Comparison of ENCODE assay signal across 8 cellular contexts in genomic region chr20:45969712-45970634, GRCh38. TPM values are rescaled to one million over a fixed set of nuclear protein-coding genes. Genes with fewer than 3 reads are reported as not detected.
DNase-seq lines count a peak whose midpoint lies in the region; ATAC-seq, FAIRE-seq and TF ChIP-seq lines count a peak whose summit lies in the region.

No MANE protein-coding gene starts in this region.

- H3K27ac ChIP-seq in angular gyrus (ENCODE audit: low read depth, low read length) (peak overlapping the region; percentile 99), iPS DF 6.9 (ENCODE audit: low read length) (no peak overlapping the region), skeletal muscle tissue (ENCODE audit: low read depth, low read length) (peak overlapping the region; percentile 99)

- H3K9ac ChIP-seq in skeletal muscle tissue (ENCODE audit: low read depth in 1 of 3, low read length in 3 of 3): peak overlapping the region; percentile 96 to 99 (median 99)

- H3K4me1 ChIP-seq in iPS DF 6.9 (ENCODE audit: control insufficient read depth, insufficient read depth, low read length) (no peaks in the 10 kb centered on the region; the same call in none of the 2 replicates), skeletal muscle tissue (ENCODE audit: control insufficient read depth in 3 of 3, insufficient read depth in 3 of 3, low read length in 3 of 3) (peaks cover 32 to 38% (median 37%) of the 10 kb centered on the region in 3 donors)

- no CpG with 5 or more reads among the region's 6 CpGs for WGBS in iPS DF 6.9 (ENCODE audit: insufficient coverage, insufficient read length)

- H3K9me3 ChIP-seq in iPS DF 6.9 (ENCODE audit: control insufficient read depth, insufficient read depth, low read length) (no peaks in the 10 kb centered on the region), skeletal muscle tissue (ENCODE audit: control insufficient read depth in 3 of 3, low read length in 3 of 3) (no peaks in the 10 kb centered on the region)

- peaks cover 16% of the 10 kb centered on the region for H3K36me3 ChIP-seq in iPS DF 6.9 (ENCODE audit: control insufficient read depth, insufficient read depth, low read length)
- H3K36me3 ChIP-seq in skeletal muscle tissue (ENCODE audit: control insufficient read depth in 3 of 3, insufficient read depth in 3 of 3, low read length in 3 of 3): peaks cover 30 to 43% (median 33%) of the 10 kb centered on the region in 3 donors

- no peaks in the 10 kb centered on the region for H3K27me3 ChIP-seq in iPS DF 6.9 (ENCODE audit: control insufficient read depth, insufficient read depth, low read length)
- no peaks in the 10 kb centered on the region for H3K27me3 ChIP-seq in skeletal muscle tissue (ENCODE audit: control insufficient read depth in 3 of 3, insufficient read depth in 3 of 3, low read length in 3 of 3)

- H3K4me3 ChIP-seq in iPS DF 6.9 (ENCODE audit: low read length) (no peak overlapping the region), skeletal muscle tissue (ENCODE audit: low read length in 3 of 3) (peak overlapping the region; percentile 98 to 99 (median 99))

- ATAC-seq in GM18502 (IDR thresholded peaks at IDR 0.05; ENCODE audit: poor library complexity, unreplicated experiment) (no peak), GM19397 (IDR thresholded peaks at IDR 0.05; ENCODE audit: unreplicated experiment) (no peak)

- FAIRE-seq in H54 (lab: Jason Lieb, UNC): no peak

- no peak for TF ChIP-seq POLR2A in H54 (IDR thresholded peaks at IDR 0.05; ENCODE audit: low read depth, low read length)

- DNase-seq in CD1c-positive myeloid dendritic cell (ENCODE audit: extremely low spot score) (peak; percentile 69), H54 (ENCODE audit: insufficient read length, low spot score) (peak; percentile 54), NCI-H748 (lab: John Stamatoyannopoulos, UW; ENCODE audit: unreplicated experiment) (peak; percentile 54), iPS DF 6.9 (ENCODE audit: low read depth, low spot score) (peak; percentile 61)

RNA-seq across cellular contexts. Expression of gene ZNF335, which starts 2.0 kb away (rescaled TPM):
- 6.3 TPM for total RNA-seq in skeletal muscle tissue

RNA-seq across cellular contexts. Expression of gene PCIF1, which starts 35.5 kb away (rescaled TPM):
- 7.3 TPM for total RNA-seq in skeletal muscle tissue

RNA-seq across cellular contexts. Expression of gene MMP9, which starts 38.7 kb away (rescaled TPM):
- 0.52 TPM for total RNA-seq in skeletal muscle tissue

RNA-seq across cellular contexts. Expression of gene PLTP, which starts 58.0 kb away (rescaled TPM):
- 38.1 TPM for total RNA-seq in skeletal muscle tissue

RNA-seq across cellular contexts. Expression of gene SLC12A5, which starts 59.0 kb away (rescaled TPM):
- total RNA-seq in skeletal muscle tissue: not detected
